9 cellular contexts compared by ENCODE assay signal in the genomic region with DNA sequence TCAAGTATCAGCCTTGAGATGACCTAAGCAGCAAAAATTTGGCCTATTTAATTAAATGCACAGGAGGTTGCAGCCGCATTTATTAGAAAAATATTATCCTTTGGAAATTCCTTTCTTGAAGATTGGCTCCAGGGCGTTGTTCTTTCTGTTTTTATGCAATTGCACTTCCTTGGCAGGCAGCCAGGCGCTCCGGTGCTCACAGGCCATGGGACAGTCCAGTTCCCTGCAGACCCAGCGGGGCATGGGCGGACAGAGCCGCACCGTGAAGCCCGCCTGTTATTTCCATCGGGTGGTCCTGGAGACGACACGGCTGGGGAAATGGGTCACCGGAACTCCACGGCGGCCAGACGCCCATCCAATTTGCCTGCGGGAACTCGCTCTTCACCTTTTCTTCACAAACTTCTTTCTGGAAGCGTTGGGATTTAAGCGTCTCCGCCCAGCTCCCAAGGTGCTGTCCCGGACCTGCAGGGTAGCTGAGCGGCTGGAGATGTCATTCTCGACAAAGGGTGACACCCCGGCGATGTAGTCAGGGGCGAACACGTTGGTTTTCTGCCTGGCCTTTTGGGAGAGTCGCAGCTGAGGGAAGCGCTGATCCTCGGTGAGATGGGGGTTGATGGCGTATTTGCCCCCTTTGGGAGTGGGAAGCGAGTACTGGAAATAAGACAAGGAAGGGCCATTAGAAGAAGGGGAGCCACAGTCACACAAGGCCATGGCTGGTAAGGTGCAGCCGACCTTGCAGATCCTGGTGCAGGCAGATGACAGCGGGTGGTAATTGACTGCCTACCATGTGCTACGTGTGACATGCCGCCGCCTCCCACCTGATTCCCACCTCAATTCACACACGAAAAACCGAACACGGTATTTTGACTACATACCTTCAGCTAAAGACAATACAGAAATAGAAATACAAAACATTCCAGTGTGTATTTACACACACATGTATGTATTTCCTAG. TPM values are rescaled to one million over a fixed set of nuclear protein-coding genes. Genes with fewer than 3 reads are reported as not detected.
DNase-seq lines count a peak whose midpoint lies in the region; ATAC-seq and TF ChIP-seq lines count a peak whose summit lies in the region.
"Had no signal": no experiment of that assay in that cellular context is flagged by ENCODE, and none has a peak within 500 bp of the region (broad histone marks: within the 10 kb centered on the region; RNA-seq: fewer than 3 reads in every experiment).

No MANE protein-coding gene starts in this region.

- H3K27me3 ChIP-seq in SK-N-SH (ENCODE audit: insufficient read depth) (no peaks in the 10 kb centered on the region), muscle layer of duodenum (ENCODE audit: low read depth, low read length) (no peaks in the 10 kb centered on the region)
- H3K27me3 ChIP-seq in CD8-positive, alpha-beta T cell (ENCODE audit: insufficient read depth, low read length), result no peaks in the 10 kb centered on the region
- H3K27me3 ChIP-seq: SJSA1 had no signal

- peaks cover 12% of the 10 kb centered on the region; the same call in 1 of the 2 replicates for H3K79me2 ChIP-seq in SK-N-SH (ENCODE audit: insufficient read depth)

- H3K4me1 ChIP-seq in SK-N-SH (ENCODE audit: control insufficient read depth in 1 of 2, insufficient read depth in 2 of 2, low read depth in 1 of 2, low read length in 1 of 2) (no peaks in the 10 kb centered on the region; a peak in 1 of 4 replicates), muscle layer of duodenum (ENCODE audit: control insufficient read depth in 1 of 2, insufficient read depth in 2 of 2, low read length in 2 of 2) (peaks cover 5% of the 10 kb centered on the region in 2 donors)
- H3K4me1 ChIP-seq in CD8-positive, alpha-beta T cell (ENCODE audit: insufficient read depth, low read length), result no peaks in the 10 kb centered on the region
- H3K4me1 ChIP-seq: SJSA1 had no signal

- no peak for ATAC-seq in CD8-positive, alpha-beta T cell
- ATAC-seq in GM21576 (IDR thresholded peaks at IDR 0.05; ENCODE audit: unreplicated experiment), result no peak
- ATAC-seq in activated CD8-positive, alpha-beta T cell treated with anti-CD3 and anti-CD28 coated beads, Interleukin-2, amount 10 ng/mL, durations not matched to agents 7 days and 5 days, result no peak

- H3K9me3 ChIP-seq in SK-N-SH (no peaks in the 10 kb centered on the region), muscle layer of duodenum (ENCODE audit: control insufficient read depth in 1 of 2, low read length in 2 of 2) (no peaks in the 10 kb centered on the region)
- no peaks in the 10 kb centered on the region for H3K9me3 ChIP-seq in CD8-positive, alpha-beta T cell (ENCODE audit: low read length)
- H3K9me3 ChIP-seq: SJSA1 had no signal

- no peaks in the 10 kb centered on the region for H3K9me3 Mint-ChIP-seq in CD8-positive, alpha-beta T cell
- no peaks in the 10 kb centered on the region for H3K9me3 Mint-ChIP-seq in activated CD8-positive, alpha-beta T cell treated with anti-CD3 and anti-CD28 coated beads, Interleukin-2, amount 10 ng/mL, durations not matched to agents 7 days and 5 days (ENCODE audit: insufficient read depth)

- peak overlapping the region; percentile 12 to 15; a peak in 2 of 4 replicates for H3K27ac ChIP-seq in SK-N-SH (ENCODE audit: low read depth in 2 of 2, low read length in 1 of 2)
- peak overlapping the region; percentile 43 for H3K27ac ChIP-seq in muscle layer of duodenum (ENCODE audit: low read length)
- no peak overlapping the region for H3K27ac ChIP-seq in CD8-positive, alpha-beta T cell (ENCODE audit: low read depth, low read length)
- H3K27ac ChIP-seq: SJSA1 had no signal

- H4K20me1 ChIP-seq in SK-N-SH (ENCODE audit: insufficient read depth), result no peaks in the 10 kb centered on the region

- H3K9me2 ChIP-seq in SK-N-SH, result no peaks in the 10 kb centered on the region

- intact Hi-C loops in CD8-positive, alpha-beta T cell (cut with DNase I, micrococcal nuclease), result no loop called here

- no peak overlapping the region; the same call in 1 of the 2 replicates for H3K4me2 ChIP-seq in SK-N-SH

- H3K27me3 Mint-ChIP-seq in CD8-positive, alpha-beta T cell (ENCODE audit: low read depth), result no peaks in the 10 kb centered on the region
- H3K27me3 Mint-ChIP-seq in activated CD8-positive, alpha-beta T cell treated with anti-CD3 and anti-CD28 coated beads, Interleukin-2, amount 10 ng/mL, durations not matched to agents 7 days and 5 days (ENCODE audit: low read depth), result no peaks in the 10 kb centered on the region

- peaks cover 11% of the 10 kb centered on the region for H3F3A ChIP-seq in SK-N-SH (replicated peaks; ENCODE audit: insufficient read depth)

- no peak overlapping the region for H3K4me3 ChIP-seq in SK-N-SH (ENCODE audit: low read depth in 2 of 2, low read length in 1 of 2)
- no peak overlapping the region for H3K4me3 ChIP-seq in muscle layer of duodenum (ENCODE audit: low read depth in 1 of 2, low read length in 2 of 2)
- no peak overlapping the region for H3K4me3 ChIP-seq in CD8-positive, alpha-beta T cell (ENCODE audit: low read depth, low read length)
- H3K4me3 ChIP-seq: SJSA1 had no signal

- H3K4me1 Mint-ChIP-seq in CD8-positive, alpha-beta T cell (ENCODE audit: low read depth), result no peaks in the 10 kb centered on the region
- H3K4me1 Mint-ChIP-seq in activated CD8-positive, alpha-beta T cell treated with anti-CD3 and anti-CD28 coated beads, Interleukin-2, amount 10 ng/mL, durations not matched to agents 7 days and 5 days (ENCODE audit: low read depth), result peaks cover 1% of the 10 kb centered on the region

- no peak for TF ChIP-seq EP300 in SK-N-SH (IDR thresholded peaks at IDR 0.05; ENCODE audit: borderline replicate concordance in 1 of 2, low read depth in 1 of 2, low read length in 1 of 2)

- POLR2A ChIA-PET in SK-N-SH (lab: Yijun Ruan, JAX), result interaction anchor here (1.0 to 1.6 kb wide), 3 partner anchors 12 to 16 kb away, joined by 3 to 6 read pairs (median 4); partner anchors contain the start of genes NOB1 and NQO1
- POLR2A ChIA-PET in CD8-positive, alpha-beta T cell (lab: Charles Lee), result no interaction called here
- POLR2A ChIA-PET in activated CD8-positive, alpha-beta T cell treated with anti-CD3 and anti-CD28 coated beads, Interleukin-2, amount 10 ng/mL, durations not matched to agents 7 days and 5 days (lab: Charles Lee), result no interaction called here

- 81% methylated on average over 41 of the region's 41 CpGs for WGBS in SK-N-SH (ENCODE audit: low lambda C conversion rate)

- CTCF ChIA-PET in SK-N-SH (lab: Yijun Ruan, JAX), result interaction anchor here (1.2 to 1.6 kb wide), 4 partner anchors 10 to 33 kb away, joined by 3 to 10 read pairs (median 4); partner anchors contain the start of gene NOB1
- CTCF ChIA-PET in CD8-positive, alpha-beta T cell (lab: Charles Lee), result interaction anchor here (0.9 to 1.0 kb wide), 2 partner anchors 12 to 29 kb away, joined by 3 to 7 read pairs; partner anchors contain the start of gene NOB1
- CTCF ChIA-PET in activated CD8-positive, alpha-beta T cell treated with anti-CD3 and anti-CD28 coated beads, Interleukin-2, amount 10 ng/mL, durations not matched to agents 7 days and 5 days (lab: Charles Lee), result no interaction called here

- H3K9ac ChIP-seq in SK-N-SH, result no peak overlapping the region

- H3K36me3 ChIP-seq in SK-N-SH (replicated peaks in 1 of 2; ENCODE audit: control insufficient read depth in 1 of 2, insufficient read depth in 2 of 2, low read length in 1 of 2) (peaks cover 41 to 47% of the 10 kb centered on the region in 2 experiments), muscle layer of duodenum (ENCODE audit: control insufficient read depth in 1 of 2, insufficient read depth in 2 of 2, low read length in 2 of 2) (peaks cover 47 to 64% of the 10 kb centered on the region in 2 donors)
- H3K36me3 ChIP-seq in CD8-positive, alpha-beta T cell (ENCODE audit: insufficient read depth, low read length), result peaks cover 33% of the 10 kb centered on the region

- no peak overlapping the region for H3K27ac Mint-ChIP-seq in CD8-positive, alpha-beta T cell
- H3K27ac Mint-ChIP-seq in activated CD8-positive, alpha-beta T cell treated with anti-CD3 and anti-CD28 coated beads, Interleukin-2, amount 10 ng/mL, durations not matched to agents 7 days and 5 days, result no peak overlapping the region

- H3K36me3 Mint-ChIP-seq in CD8-positive, alpha-beta T cell, result peaks cover 68% of the 10 kb centered on the region
- H3K36me3 Mint-ChIP-seq in activated CD8-positive, alpha-beta T cell treated with anti-CD3 and anti-CD28 coated beads, Interleukin-2, amount 10 ng/mL, durations not matched to agents 7 days and 5 days (ENCODE audit: low read depth), result peaks cover 61% of the 10 kb centered on the region

- TF ChIP-seq RAD21 in SK-N-SH (IDR thresholded peaks at IDR 0.05; ENCODE audit: low read length), result no peak

- DNase-seq in Ammon's horn (ENCODE audit: low spot score), result peak; percentile 46
- DNase-seq in SK-N-SH, result peak; percentile 52
- DNase-seq in fibroblast of the conjunctiva (ENCODE audit: low read depth), result peak; percentile 51
- DNase-seq in CD8-positive, alpha-beta T cell, result no peak
- DNase-seq in activated CD8-positive, alpha-beta T cell treated with anti-CD3 and anti-CD28 coated beads, Interleukin-2, amount 10 ng/mL, durations not matched to agents 7 days and 5 days, result no peak
- DNase-seq in activated naive CD4-positive, alpha-beta T cell (lab: John Stamatoyannopoulos, UW), result no peak

- no peak overlapping the region for H3K4me3 Mint-ChIP-seq in CD8-positive, alpha-beta T cell
- H3K4me3 Mint-ChIP-seq in activated CD8-positive, alpha-beta T cell treated with anti-CD3 and anti-CD28 coated beads, Interleukin-2, amount 10 ng/mL, durations not matched to agents 7 days and 5 days, result no peak overlapping the region

- H2AFZ ChIP-seq in SK-N-SH (ENCODE audit: low read depth), result no peak overlapping the region

- no peak for TF ChIP-seq CTCF in SK-N-SH (IDR thresholded peaks at IDR 0.05)
- no peak for TF ChIP-seq CTCF in CD8-positive, alpha-beta T cell (IDR thresholded peaks at IDR 0.05)

RNA-seq across cellular contexts. Expression of gene NOB1, which starts 12.5 kb away (rescaled TPM):
- 79.5 and 86.3 TPM in 2 replicates for polyA plus RNA-seq in SK-N-SH (2012; rRNA removed)
- polyA plus RNA-seq in SK-N-SH (2012; cell fraction: cytosol; rRNA removed), result 64.8 and 74.8 TPM in 2 replicates
- 48.5 and 55.5 TPM in 2 replicates for polyA plus RNA-seq in SK-N-SH (2012; cell fraction: nucleus; rRNA removed)
- 10 to 100 TPM; 46.4 to 48.0 TPM for total RNA-seq in CD8-positive, alpha-beta T cell
- total RNA-seq in activated CD8-positive, alpha-beta T cell treated with anti-CD3 and anti-CD28 coated beads, Interleukin-2, amount 10 ng/mL, durations not matched to agents 7 days and 5 days, result 10 to 100 TPM; 53.3 to 58.8 TPM

RNA-seq across cellular contexts. Expression of gene NQO1, which starts 15.9 kb away (rescaled TPM):
- 152 and 162 TPM in 2 replicates for polyA plus RNA-seq in SK-N-SH (2012; rRNA removed)
- polyA plus RNA-seq in SK-N-SH (2012; cell fraction: cytosol; rRNA removed), result 124 and 156 TPM in 2 replicates
- 65.3 and 89.9 TPM in 2 replicates for polyA plus RNA-seq in SK-N-SH (2012; cell fraction: nucleus; rRNA removed)
- total RNA-seq in CD8-positive, alpha-beta T cell, result under 1 TPM; 0.27 to 0.28 TPM
- total RNA-seq in activated CD8-positive, alpha-beta T cell treated with anti-CD3 and anti-CD28 coated beads, Interleukin-2, amount 10 ng/mL, durations not matched to agents 7 days and 5 days, result 10 to 100 TPM; 18.3 to 20.1 TPM

RNA-seq across cellular contexts. Expression of gene WWP2, which starts 19.9 kb away (rescaled TPM):
- polyA plus RNA-seq in SK-N-SH (2012; rRNA removed), result 9.2 and 13.3 TPM in 2 replicates
- polyA plus RNA-seq in SK-N-SH (2012; cell fraction: cytosol; rRNA removed), result 7.6 and 9.0 TPM in 2 replicates
- polyA plus RNA-seq in SK-N-SH (2012; cell fraction: nucleus; rRNA removed), result 24.1 and 30.3 TPM in 2 replicates
- 10 to 100 TPM; 36.7 to 36.9 TPM for total RNA-seq in CD8-positive, alpha-beta T cell
- 10 to 100 TPM; 60.1 to 64.5 TPM for total RNA-seq in activated CD8-positive, alpha-beta T cell treated with anti-CD3 and anti-CD28 coated beads, Interleukin-2, amount 10 ng/mL, durations not matched to agents 7 days and 5 days

Comparison
In these comparisons a context has a peak if more than half of its experiments do, and no peak if none do; other contexts are left out.
1. DNase-seq: peak in Ammon's horn (single experiment), SK-N-SH (single experiment) and fibroblast of the conjunctiva (single experiment); none in CD8-positive, alpha-beta T cell (0 of 7), activated CD8-positive, alpha-beta T cell treated with anti-CD3 and anti-CD28 coated beads, Interleukin-2, amount 10 ng/mL, durations not matched to agents 7 days and 5 days (single experiment) and activated naive CD4-positive, alpha-beta T cell (0 of 4).
2. RNA of gene NQO1, which starts 15.9 kb away (total RNA-seq): 18.3 to 20.1 TPM in activated CD8-positive, alpha-beta T cell treated with anti-CD3 and anti-CD28 coated beads, Interleukin-2, amount 10 ng/mL, durations not matched to agents 7 days and 5 days; 0.27 to 0.28 TPM in CD8-positive, alpha-beta T cell; every median in the first group is over 10 times any median in the second.